Comparison of ENCODE assay signal across 2 cellular contexts in genomic region chr5:17221843-17222614, GRCh38.
TF ChIP-seq lines count a peak whose summit lies in the region.

No MANE protein-coding gene starts in this region.

TF ChIP-seq in IMR-90, 13 proteins besides CTCF, POLR2A, EP300 and RAD21 (continued from another document):
- TF ChIP-seq ELK1 (IDR thresholded peaks at IDR 0.05; ENCODE audit: borderline replicate concordance, low read depth, low read length) (no peak), NFE2L2 (IDR thresholded peaks at IDR 0.05; ENCODE audit: low read depth, low read length) (no peak), MXI1 (IDR thresholded peaks at IDR 0.05; ENCODE audit: borderline replicate concordance, low read depth, low read length) (no peak), SMC3 (IDR thresholded peaks at IDR 0.05; ENCODE audit: low read depth, low read length) (no peak), CHD1 (IDR thresholded peaks at IDR 0.05; ENCODE audit: low read depth, low read length) (no peak)
TF ChIP-seq in IMR-90: peak in this region for 0.

TF ChIP-seq in neural cell, 6 proteins besides CTCF, POLR2A, EP300 and RAD21 (continued from another document):
- no peak for TF ChIP-seq MXI1 (conservative IDR thresholded peaks at IDR 0.05; ENCODE audit: poor library complexity, severe bottlenecking)
TF ChIP-seq in neural cell: peak in this region for 0.
